In the genomic region with DNA sequence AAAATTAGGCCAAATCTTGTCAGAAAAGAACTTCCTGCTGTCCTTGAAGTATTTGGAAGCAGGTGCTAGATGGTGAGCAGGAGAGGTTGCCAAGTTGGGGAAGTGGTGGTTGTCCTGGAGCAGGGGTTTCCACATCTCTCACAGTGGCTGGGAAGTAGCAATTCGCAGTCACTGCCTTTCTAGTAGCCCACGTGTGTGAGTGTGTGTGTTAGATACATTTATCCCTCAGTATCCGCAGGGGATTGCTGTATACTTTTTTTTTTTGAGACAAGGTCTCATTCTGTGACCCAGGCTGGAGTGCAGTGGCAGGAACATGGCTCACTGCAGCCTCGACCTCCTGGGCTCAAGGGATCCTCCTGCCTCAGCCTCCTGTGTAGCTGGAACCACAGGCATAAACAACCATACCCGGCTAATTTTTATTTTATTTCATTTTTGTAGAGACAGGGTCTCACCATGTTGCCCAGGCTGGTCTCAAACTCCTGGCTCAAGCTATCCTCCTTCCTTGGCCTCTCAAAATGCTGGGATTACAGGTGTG, we compare ENCODE assay signal across 8 cellular contexts. TPM values are rescaled to one million over a fixed set of nuclear protein-coding genes. Genes with fewer than 3 reads are reported as not detected.
DNase-seq lines count a peak whose midpoint lies in the region; ATAC-seq and TF ChIP-seq lines count a peak whose summit lies in the region.

No MANE protein-coding gene starts in this region.

- H3K9ac ChIP-seq in rectal smooth muscle tissue (ENCODE audit: low read length) = peak overlapping the region; percentile 91

- peak overlapping the region; percentile 87 for H3K27ac Mint-ChIP-seq in activated T-cell treated with anti-CD3 and anti-CD28 coated beads, Interleukin-2, amount 50 U/mL, for 72 hours

- H3K36me3 Mint-ChIP-seq in activated T-cell treated with anti-CD3 and anti-CD28 coated beads, Interleukin-2, amount 50 U/mL, for 72 hours (ENCODE audit: insufficient read depth in 2 of 2) = peaks cover 2 to 4% of the 10 kb centered on the region in 2 donors

- no peaks in the 10 kb centered on the region for H3K27me3 Mint-ChIP-seq in activated T-cell treated with anti-CD3 and anti-CD28 coated beads, Interleukin-2, amount 50 U/mL, for 72 hours (ENCODE audit: low read depth)

- DNase-seq in NCI-H2171 treated with DMSO at 0.1 percent for 48 hours (lab: John Stamatoyannopoulos, UW) = peak; percentile 49
- DNase-seq in NCI-H2171 (lab: John Stamatoyannopoulos, UW) = no peak
- peak; percentile 43 for DNase-seq in MG63
- DNase-seq in activated T-cell treated with anti-CD3 and anti-CD28 coated beads, Interleukin-2, amount 50 U/mL, for 72 hours = peak in 1 of 2 donors; percentile 21
- DNase-seq in left ventricle myocardium inferior = no peak
- no peak for DNase-seq in foreskin melanocyte
- DNase-seq in globus pallidus (ENCODE audit: low spot score) = no peak

- TF ChIP-seq CTCF in left ventricle myocardium inferior (IDR thresholded peaks at IDR 0.05; ENCODE audit: borderline replicate concordance) = no peak

- H3K4me1 ChIP-seq in left ventricle myocardium inferior = peaks cover 34% of the 10 kb centered on the region
- peaks cover 4% of the 10 kb centered on the region for H3K4me1 ChIP-seq in rectal smooth muscle tissue (ENCODE audit: control insufficient read depth, insufficient read depth, low read length)

- intact Hi-C loops in left ventricle myocardium inferior (cut with micrococcal nuclease) = no loop called here

- H3K4me3 ChIP-seq in MG63 (peak overlapping the region; percentile 95), left ventricle myocardium inferior (peak overlapping the region; percentile 91), rectal smooth muscle tissue (ENCODE audit: low read length) (peak overlapping the region; percentile 98)

- H3K36me3 ChIP-seq in MG63 (peaks cover 12% of the 10 kb centered on the region), left ventricle myocardium inferior (no peaks in the 10 kb centered on the region), rectal smooth muscle tissue (ENCODE audit: control insufficient read depth, insufficient read depth, low read length) (no peaks in the 10 kb centered on the region)

- H3K9me3 ChIP-seq in MG63 (no peaks in the 10 kb centered on the region), left ventricle myocardium inferior (replicated peaks) (no peaks in the 10 kb centered on the region)

- no peaks in the 10 kb centered on the region for H3K9me3 Mint-ChIP-seq in activated T-cell treated with anti-CD3 and anti-CD28 coated beads, Interleukin-2, amount 50 U/mL, for 72 hours

- ATAC-seq in activated T-cell treated with anti-CD3 and anti-CD28 coated beads, Interleukin-2, amount 50 U/mL, for 72 hours (replicated peaks in 1 of 2) = no peak

- H3K27me3 ChIP-seq in MG63 = no peaks in the 10 kb centered on the region
- no peaks in the 10 kb centered on the region for H3K27me3 ChIP-seq in left ventricle myocardium inferior (ENCODE audit: low read depth)
- no peaks in the 10 kb centered on the region for H3K27me3 ChIP-seq in rectal smooth muscle tissue (ENCODE audit: control insufficient read depth, insufficient read depth, low read length)

- peaks cover 29% of the 10 kb centered on the region for H3K4me1 Mint-ChIP-seq in activated T-cell treated with anti-CD3 and anti-CD28 coated beads, Interleukin-2, amount 50 U/mL, for 72 hours (ENCODE audit: low read depth)

- peak overlapping the region; percentile 90 to 92 for H3K4me3 Mint-ChIP-seq in activated T-cell treated with anti-CD3 and anti-CD28 coated beads, Interleukin-2, amount 50 U/mL, for 72 hours

- peak overlapping the region; percentile 92 for H3K27ac ChIP-seq in left ventricle myocardium inferior (replicated peaks)
- peak overlapping the region; percentile 92 for H3K27ac ChIP-seq in rectal smooth muscle tissue (ENCODE audit: low read depth, low read length)

RNA-seq across cellular contexts. Expression of a gene that starts 0.8 kb away (rescaled TPM):
- total RNA-seq in MG63 (2014; rRNA removed; shearing (Covaris generic); ENCODE audit: low replicate concordance) = 10.8 and 31.9 TPM in 2 replicates
- total RNA-seq in activated T-cell treated with anti-CD3 and anti-CD28 coated beads, Interleukin-2, amount 50 U/mL, for 72 hours = 10 to 100 TPM; 29.6 to 29.7 TPM
- total RNA-seq in left ventricle myocardium inferior = 5.0 TPM

RNA-seq across cellular contexts. Expression of a gene that starts 28.8 kb away (rescaled TPM):
- 0.20 and 3.4 TPM in 2 replicates for total RNA-seq in MG63 (2014; rRNA removed; shearing (Covaris generic); ENCODE audit: low replicate concordance)
- total RNA-seq in activated T-cell treated with anti-CD3 and anti-CD28 coated beads, Interleukin-2, amount 50 U/mL, for 72 hours = 1 to 10 TPM in 1 of 2 donors, under 1 TPM in 1; 0.31 to 1.2 TPM
- 3.0 TPM for total RNA-seq in left ventricle myocardium inferior

Comparison
In these comparisons a context has a peak if more than half of its experiments do, and no peak if none do; other contexts are left out.
1. DNase-seq: peak in NCI-H2171 treated with DMSO at 0.1 percent for 48 hours (single experiment) and MG63 (single experiment); none in NCI-H2171 (single experiment), left ventricle myocardium inferior (single experiment), foreskin melanocyte (single experiment) and globus pallidus (single experiment).
2. Peak in every context shown above with its lines, with median percentiles within 50 percentile points of each other: H3K4me3 ChIP-seq.